Comparison of ENCODE assay signal across 8 cellular contexts in the genomic region with DNA sequence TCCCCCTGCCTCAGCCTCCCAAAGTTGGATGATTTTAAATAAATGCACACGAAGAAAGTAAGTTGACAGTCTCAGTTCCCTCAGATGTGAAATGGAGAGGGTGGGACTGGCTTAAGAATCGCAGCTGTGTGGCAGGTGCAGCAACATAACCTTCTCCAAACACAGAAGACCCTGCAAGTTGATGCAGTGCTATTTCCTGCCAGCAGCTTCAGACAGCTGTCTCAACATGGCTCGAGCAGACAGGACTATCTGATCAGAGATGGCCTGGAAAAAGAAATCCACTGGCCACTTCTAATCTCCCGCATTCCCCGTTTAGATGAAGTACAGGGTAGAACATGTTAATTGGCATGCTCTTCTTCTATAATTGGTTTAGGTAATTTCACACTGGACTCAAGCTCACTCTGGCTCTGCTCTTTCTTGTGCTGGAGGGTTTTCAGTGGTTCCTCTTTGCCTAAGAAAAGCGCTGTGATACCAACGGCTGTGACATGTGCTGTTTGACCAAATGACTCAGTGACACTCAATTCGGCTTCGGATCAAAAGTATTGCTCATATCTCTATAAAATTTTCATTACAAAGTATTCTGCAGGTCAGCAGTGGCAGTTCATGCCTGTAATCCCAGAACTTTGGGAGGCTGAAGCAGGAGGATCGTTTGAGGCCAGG. TPM values are rescaled to one million over a fixed set of nuclear protein-coding genes. Genes with fewer than 3 reads are reported as not detected.
DNase-seq lines count a peak whose midpoint lies in the region; ATAC-seq and TF ChIP-seq lines count a peak whose summit lies in the region.

No MANE protein-coding gene starts in this region.

- H3K27me3 ChIP-seq in DND-41 (ENCODE audit: insufficient read depth, low read length, poor library complexity), result no peaks in the 10 kb centered on the region
- H3K27me3 ChIP-seq in ascending aorta, result no peaks in the 10 kb centered on the region

- H3K9ac ChIP-seq in DND-41 (ENCODE audit: low read depth, low read length), result no peak overlapping the region

- ATAC-seq in DND-41 (ENCODE audit: insufficient read depth, low read depth) (peak; percentile 95), GM19463 (IDR thresholded peaks at IDR 0.05; ENCODE audit: unreplicated experiment) (peak; percentile 53), HG03354 (IDR thresholded peaks at IDR 0.05; ENCODE audit: poor library complexity, severe bottlenecking, unreplicated experiment) (peak; percentile 70)

- intact Hi-C loops in ascending aorta (cut with DNase I), result no loop called here

- no peaks in the 10 kb centered on the region for H3K9me3 ChIP-seq in DND-41 (ENCODE audit: insufficient read depth, low read length, severe bottlenecking)
- H3K9me3 ChIP-seq in ascending aorta, result no peaks in the 10 kb centered on the region

- DNase-seq in DND-41, result peak; percentile 45
- DNase-seq in ascending aorta (ENCODE audit: low spot score in 2 of 2), result no peak
- no peak for DNase-seq in NCI-H1930 (lab: John Stamatoyannopoulos, UW)
- no peak for DNase-seq in LoVo (ENCODE audit: low spot score)
- no peak for DNase-seq in activated T-cell treated with anti-CD3 and anti-CD28 coated beads, Interleukin-2, amount 50 U/mL, for 1 hour
- no peak for DNase-seq in NCI-H774 (lab: John Stamatoyannopoulos, UW)

- H3K27ac ChIP-seq in DND-41 (ENCODE audit: low read length) (peak overlapping the region; percentile 14; the same call in 1 of the 2 replicates), ascending aorta (peak overlapping the region; percentile 6 to 53)

- no peaks in the 10 kb centered on the region for H3K36me3 ChIP-seq in DND-41 (ENCODE audit: insufficient read depth, low read length)
- peaks cover 0 to 5% of the 10 kb centered on the region in 2 donors for H3K36me3 ChIP-seq in ascending aorta

- H2AFZ ChIP-seq in DND-41 (ENCODE audit: low read depth, low read length), result peak overlapping the region; percentile 56; the same call in 1 of the 2 replicates

- peak overlapping the region; percentile 24; the same call in 1 of the 2 replicates for H3K4me2 ChIP-seq in DND-41 (ENCODE audit: insufficient read depth, low read length)

- TF ChIP-seq CTCF in DND-41 (IDR thresholded peaks at IDR 0.05; ENCODE audit: borderline replicate concordance, extremely low read depth, low read length, poor library complexity, severe bottlenecking) (no peak), ascending aorta (IDR thresholded peaks at IDR 0.05) (no peak)

- H4K20me1 ChIP-seq in DND-41 (ENCODE audit: insufficient read depth, low read length), result no peaks in the 10 kb centered on the region

- no peak overlapping the region for H3K4me3 ChIP-seq in DND-41 (ENCODE audit: low read depth in 1 of 2, low read length in 2 of 2)
- H3K4me3 ChIP-seq in ascending aorta, result no peak overlapping the region

- H3K4me1 ChIP-seq in DND-41 (ENCODE audit: insufficient read depth, low read length) (peaks cover 11% of the 10 kb centered on the region), ascending aorta (peaks cover 0 to 7% of the 10 kb centered on the region in 2 donors)

- no peaks in the 10 kb centered on the region for H3K79me2 ChIP-seq in DND-41 (ENCODE audit: insufficient read depth, low read length)

RNA-seq across cellular contexts. Expression of a gene that starts 40.2 kb away (rescaled TPM):
- 7.8 TPM for total RNA-seq in ascending aorta
